In genomic region chr9:111271481-111272080, GRCh38 we compare ENCODE assay signal across 17 cellular contexts. TPM values are rescaled to one million over a fixed set of nuclear protein-coding genes. Genes with fewer than 3 reads are reported as not detected.
DNase-seq lines count a peak whose midpoint lies in the region; ATAC-seq and TF ChIP-seq lines count a peak whose summit lies in the region.
"Had no signal": no experiment of that assay in that cellular context is flagged by ENCODE, and none has a peak within 500 bp of the region (broad histone marks: within the 10 kb centered on the region; RNA-seq: fewer than 3 reads in every experiment).

No MANE protein-coding gene starts in this region.

- no peaks in the 10 kb centered on the region for H3K27me3 ChIP-seq in skeletal muscle satellite cell (ENCODE audit: control insufficient read depth, insufficient read depth, low read length)
- H3K27me3 ChIP-seq: BLaER1, SJSA1 had no signal

- TF ChIP-seq CTCF in fibroblast of the aortic adventitia (IDR thresholded peaks at IDR 0.05; ENCODE audit: insufficient read depth, low read length): no peak

- peak overlapping the region; percentile 57 for H3K4me2 ChIP-seq in skeletal muscle satellite cell (ENCODE audit: low read length)
- H3K4me2 ChIP-seq: BLaER1 had no signal

- ATAC-seq in HG03045 (IDR thresholded peaks at IDR 0.05; ENCODE audit: unreplicated experiment) (no peak), GM21526 (IDR thresholded peaks at IDR 0.05; ENCODE audit: low FRiP score, unreplicated experiment) (no peak)
- ATAC-seq: PC-3 had no signal

- no peaks in the 10 kb centered on the region for H3K36me3 ChIP-seq in skeletal muscle satellite cell (ENCODE audit: insufficient read depth, low read length)
- H3K36me3 ChIP-seq: BLaER1, SJSA1 had no signal

- H3K9ac ChIP-seq in skeletal muscle satellite cell (ENCODE audit: low read depth, low read length): peak overlapping the region; percentile 36
- H3K9ac ChIP-seq: BLaER1 had no signal

- H3K4me1 ChIP-seq in skeletal muscle satellite cell (ENCODE audit: control insufficient read depth, insufficient read depth, low read length): peaks cover 26% of the 10 kb centered on the region
- H3K4me1 ChIP-seq: SJSA1 had no signal

- no peaks in the 10 kb centered on the region for H3K9me3 ChIP-seq in skeletal muscle satellite cell (replicated peaks; ENCODE audit: low read length)
- H3K9me3 ChIP-seq: SJSA1 had no signal

- DNase-seq in HCEC 1CT (peak; percentile 48), astrocyte of the hippocampus (ENCODE audit: low read depth, low spot score) (peak; percentile 7), fibroblast of the aortic adventitia (ENCODE audit: low read depth) (peak; percentile 16), 8988T (no peak)
- DNase-seq: CD8-positive, alpha-beta memory T cell; H7; NCI-H1048; NCI-H1694; NCI-H2107; NCI-H345; PC-3 had no signal

- no peak overlapping the region for H3K4me3 ChIP-seq in fibroblast of the aortic adventitia (ENCODE audit: low read depth, low read length)
- no peak overlapping the region for H3K4me3 ChIP-seq in skeletal muscle satellite cell (ENCODE audit: low read length)
- H3K4me3 ChIP-seq: BLaER1, SJSA1 had no signal

RNA-seq across cellular contexts. Expression of gene OR2K2, which starts 58.4 kb away (rescaled TPM):
- total RNA-seq in fibroblast of the aortic adventitia (ENCODE audit: low replicate concordance): 0.18 TPM in 1 of 2 replicates, not detected in the other
- total RNA-seq in skeletal muscle satellite cell (2012; rRNA removed): not detected in 2 replicates
- total RNA-seq: CD8-positive, alpha-beta memory T cell; Daoy; H7; SJSA1 had no signal
